Comparison of ENCODE assay signal across 22 cellular contexts in the genomic region with DNA sequence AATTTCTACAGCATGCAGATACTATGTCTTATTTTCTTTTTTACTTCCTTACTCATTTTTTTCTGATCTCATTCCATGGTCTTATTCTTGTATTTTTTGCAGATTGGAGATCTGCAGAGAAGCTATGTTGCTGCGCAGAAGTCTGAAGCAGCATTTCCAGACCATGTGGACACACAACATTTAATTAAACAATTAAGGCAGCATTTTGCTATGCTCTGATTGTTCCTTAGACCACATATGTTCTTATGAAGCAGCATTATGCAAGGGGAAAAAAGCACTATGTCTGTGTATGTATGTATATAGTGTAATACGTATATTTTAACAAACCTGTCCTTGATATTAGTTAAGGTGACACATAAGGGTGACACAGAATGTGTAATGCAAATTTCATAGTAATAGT. TPM values are rescaled to one million over a fixed set of nuclear protein-coding genes. Genes with fewer than 3 reads are reported as not detected.
DNase-seq lines count a peak whose midpoint lies in the region; ATAC-seq, FAIRE-seq and TF ChIP-seq lines count a peak whose summit lies in the region.
"Had no signal": no experiment of that assay in that cellular context is flagged by ENCODE, and none has a peak within 500 bp of the region (broad histone marks: within the 10 kb centered on the region; RNA-seq: fewer than 3 reads in every experiment).

No MANE protein-coding gene starts in this region.

- TF ChIP-seq POLR2A in gastroesophageal sphincter (IDR thresholded peaks at IDR 0.05) = no peak

- no peaks in the 10 kb centered on the region for H3K27me3 ChIP-seq in gastroesophageal sphincter
- H3K27me3 ChIP-seq: BE2C; BLaER1 treated with 17β-estradiol and CSF1 and Interleukin-3, amounts not matched to agents 10 nM and 100 nM had no signal

- peak; percentile 11 for FAIRE-seq in D721Med (lab: Jason Lieb, UNC)
- FAIRE-seq: GM12891, GM18507 had no signal

- TF ChIP-seq EP300 in gastroesophageal sphincter (IDR thresholded peaks at IDR 0.05) = no peak

- ATAC-seq in SK-N-SH treated with all-trans-retinoic acid at 6 μM for 48 hours (no peak), gastroesophageal sphincter (no peak)
- ATAC-seq: A549, GM23338, HCT116 had no signal

- DNase-seq in D721Med (ENCODE audit: insufficient read length, low spot score) (no peak), NCI-H69 (lab: John Stamatoyannopoulos, UW) (peak; percentile 33), foreskin melanocyte (no peak), NK-92 (lab: John Stamatoyannopoulos, UW; ENCODE audit: unreplicated experiment) (no peak)
- DNase-seq: 8988T; ACHN; AML-193; BE2C; CD4-positive, alpha-beta T cell; CD8-positive, alpha-beta memory T cell; DMS53; DMS79 treated with DMSO at 0.1 percent for 48 hours; GF-D8; H9 had no signal

- no peak overlapping the region for H3K27ac ChIP-seq in gastroesophageal sphincter
- H3K27ac ChIP-seq: A549; BLaER1 treated with 17β-estradiol and CSF1 and Interleukin-3, amounts not matched to agents 10 nM and 100 nM had no signal

- no peaks in the 10 kb centered on the region for H3K4me1 ChIP-seq in gastroesophageal sphincter
- H3K4me1 ChIP-seq: A549 had no signal

- H3K9me3 ChIP-seq in gastroesophageal sphincter = no peaks in the 10 kb centered on the region

- peaks cover 8 to 70% of the 10 kb centered on the region in 2 donors for H3K36me3 ChIP-seq in gastroesophageal sphincter

- TF ChIP-seq CTCF in D721Med (IDR thresholded peaks at IDR 0.05; ENCODE audit: insufficient read depth, missing control alignments) = no peak
- no peak for TF ChIP-seq CTCF in gastroesophageal sphincter (IDR thresholded peaks at IDR 0.05)

- no peak overlapping the region for H3K4me3 ChIP-seq in gastroesophageal sphincter
- H3K4me3 ChIP-seq: A549; BLaER1 treated with 17β-estradiol and CSF1 and Interleukin-3, amounts not matched to agents 10 nM and 100 nM; GM23338 had no signal

- WGBS in gastroesophageal sphincter (ENCODE audit: low coverage in 1 of 2), 2 donors = 95 to 100% methylated on average over 2 of the region's 2 CpGs

TF ChIP-seq in SK-N-SH treated with all-trans-retinoic acid at 6 μM for 48 hours, 23 proteins besides CTCF, POLR2A, EP300 and RAD21:
- no peak for TF ChIP-seq ZNF8 (CRISPR knock-in tag; IDR thresholded peaks at IDR 0.05)
- peak; percentile 57; the same call in 1 of the 2 replicates for TF ChIP-seq TCF4 (CRISPR knock-in tag; IDR thresholded peaks at IDR 0.05; ENCODE audit: borderline replicate concordance)

RNA-seq across cellular contexts. Expression of a gene that starts 52.7 kb away (rescaled TPM):
- 10 to 100 TPM; 17.0 to 35.3 (median 24.8) TPM for total RNA-seq in gastroesophageal sphincter
